In genomic region chr17:1031711-1032110, GRCh38 we compare ENCODE assay signal across 10 cellular contexts. TPM values are rescaled to one million over a fixed set of nuclear protein-coding genes. Genes with fewer than 3 reads are reported as not detected.
DNase-seq lines count a peak whose midpoint lies in the region; ATAC-seq and TF ChIP-seq lines count a peak whose summit lies in the region.
"Had no signal": no experiment of that assay in that cellular context is flagged by ENCODE, and none has a peak within 500 bp of the region (broad histone marks: within the 10 kb centered on the region; RNA-seq: fewer than 3 reads in every experiment).

No MANE protein-coding gene starts in this region.

- H3K4me1 ChIP-seq in ectodermal cell (ENCODE audit: control insufficient read depth, insufficient read depth, low read length) (peaks cover 9% of the 10 kb centered on the region), iPS-20b (ENCODE audit: insufficient read depth, low read length) (peaks cover 4% of the 10 kb centered on the region; the same call in 1 of the 2 replicates), sigmoid colon (peaks cover 0 to 58% (median 42%) of the 10 kb centered on the region in 4 donors)

- H3K27ac ChIP-seq in ectodermal cell (ENCODE audit: insufficient read depth, low read depth, low read length, poor library complexity, severe bottlenecking), result no peak overlapping the region
- no peak overlapping the region for H3K27ac ChIP-seq in iPS-20b (ENCODE audit: low read length)
- H3K27ac ChIP-seq in sigmoid colon, result peak overlapping the region; percentile 68 to 84 (median 82)
- no peak overlapping the region for H3K27ac ChIP-seq in WERI-Rb-1

- no peak for TF ChIP-seq EP300 in sigmoid colon (IDR thresholded peaks at IDR 0.05)

- H3K4me3 ChIP-seq in ectodermal cell (ENCODE audit: insufficient read depth, low read depth, low read length), result peak overlapping the region; percentile 18
- peak overlapping the region; percentile 67; the same call in 1 of the 2 replicates for H3K4me3 ChIP-seq in iPS-20b (ENCODE audit: low read length)
- H3K4me3 ChIP-seq in sigmoid colon, result peak overlapping the region; percentile 40 to 60 (median 57)
- H3K4me3 ChIP-seq in WERI-Rb-1 (ENCODE audit: low read depth, low read length), result no peak overlapping the region
- no peak overlapping the region for H3K4me3 ChIP-seq in lower leg skin (ENCODE audit: low read depth, poor library complexity, severe bottlenecking)

- H3K36me3 ChIP-seq in ectodermal cell (ENCODE audit: control insufficient read depth, insufficient read depth, low read length) (no peaks in the 10 kb centered on the region), iPS-20b (ENCODE audit: insufficient read depth, low read depth, low read length) (no peaks in the 10 kb centered on the region), sigmoid colon (peaks cover 0 to 8% (median 0%) of the 10 kb centered on the region in 4 donors), WERI-Rb-1 (peaks cover 9% of the 10 kb centered on the region)

- intact Hi-C loops in sigmoid colon (cut with DNase I), result no loop called here
- intact Hi-C loops in lower leg skin (cut with DNase I; ENCODE audit: low total_unique reads), result no loop called here

- ATAC-seq in GM21786 (IDR thresholded peaks at IDR 0.05; ENCODE audit: unreplicated experiment), result no peak

- TF ChIP-seq CTCF in sigmoid colon (IDR thresholded peaks at IDR 0.05) (no peak), WERI-Rb-1 (IDR thresholded peaks at IDR 0.05; ENCODE audit: low read depth, low read length) (no peak), lower leg skin (IDR thresholded peaks at IDR 0.05) (no peak)

- TF ChIP-seq POLR2A in sigmoid colon (IDR thresholded peaks at IDR 0.05) (no peak), lower leg skin (IDR thresholded peaks at IDR 0.05) (no peak)

- WGBS in ectodermal cell, 2 experiments, result 0 to 1% methylated on average over 25 to 28 of the region's 35 CpGs
- WGBS in sigmoid colon, 2 donors, result 63 to 83% methylated on average over 31 to 35 of the region's 35 CpGs
- WGBS in lower leg skin, 2 donors, result 42 to 45% methylated on average over 18 to 27 of the region's 35 CpGs

- H3K27me3 ChIP-seq in ectodermal cell (ENCODE audit: control insufficient read depth, insufficient read depth, low read length, poor library complexity, severe bottlenecking), result peaks cover 28% of the 10 kb centered on the region
- H3K27me3 ChIP-seq in iPS-20b (ENCODE audit: insufficient read depth, low read length), result peaks cover 27% of the 10 kb centered on the region
- H3K27me3 ChIP-seq in sigmoid colon, result no peaks in the 10 kb centered on the region
- H3K27me3 ChIP-seq in WERI-Rb-1 (ENCODE audit: insufficient read depth, low read depth, severe bottlenecking), result no peaks in the 10 kb centered on the region

- no peaks in the 10 kb centered on the region for H3K9me3 ChIP-seq in ectodermal cell (ENCODE audit: control insufficient read depth, low read length)
- H3K9me3 ChIP-seq in iPS-20b (ENCODE audit: insufficient read depth, low read depth, low read length), result no peaks in the 10 kb centered on the region
- H3K9me3 ChIP-seq in sigmoid colon, result no peaks in the 10 kb centered on the region
- H3K9me3 ChIP-seq in WERI-Rb-1 (ENCODE audit: severe bottlenecking), result no peaks in the 10 kb centered on the region

- no peak overlapping the region for H3K9ac ChIP-seq in iPS-20b (ENCODE audit: low read depth, low read length)

- DNase-seq in GM03348 (ENCODE audit: low spot score), result peak; percentile 68
- DNase-seq in sigmoid colon, result peak; percentile 87
- DNase-seq in NCI-H187 (lab: John Stamatoyannopoulos, UW), result no peak
- DNase-seq in WERI-Rb-1, result no peak
- no peak for DNase-seq in lower leg skin (ENCODE audit: low spot score in 2 of 2)
- DNase-seq: NCI-H1417, OCI-M1 had no signal

RNA-seq across cellular contexts. Expression of gene TIMM22, which starts 34.8 kb away (rescaled TPM):
- 13.9 TPM for polyA plus RNA-seq in ectodermal cell (2013, experiment 1 of 4)
- polyA plus RNA-seq in ectodermal cell (2013, experiment 2 of 4), result 15.7 TPM
- polyA plus RNA-seq in ectodermal cell (2013, experiment 3 of 4), result 11.9 TPM
- polyA plus RNA-seq in ectodermal cell (2013, experiment 4 of 4), result 13.6 TPM
- total RNA-seq in sigmoid colon (10 to 100 TPM in 3 of 4 donors, 1 to 10 TPM in 1; 8.0 to 13.6 (median 11.0) TPM), lower leg skin (10 to 100 TPM; 11.7 to 15.7 (median 13.9) TPM)
- 1 to 10 TPM; 6.0 to 9.2 (median 8.1) TPM for polyA plus RNA-seq in sigmoid colon

RNA-seq across cellular contexts. Expression of gene NXN, which starts 52.1 kb away (rescaled TPM):
- 83.0 TPM for polyA plus RNA-seq in ectodermal cell (2013, experiment 1 of 4)
- 85.2 TPM for polyA plus RNA-seq in ectodermal cell (2013, experiment 2 of 4)
- 63.8 TPM for polyA plus RNA-seq in ectodermal cell (2013, experiment 3 of 4)
- 65.9 TPM for polyA plus RNA-seq in ectodermal cell (2013, experiment 4 of 4)
- 10 to 100 TPM; 50.4 to 75.9 (median 67.1) TPM for total RNA-seq in sigmoid colon
- polyA plus RNA-seq in sigmoid colon, result 10 to 100 TPM in 1 of 3 donors, 1 to 10 TPM in 2; 1.4 to 11.5 (median 8.4) TPM
- total RNA-seq in lower leg skin, result 10 to 100 TPM; 11.3 to 51.6 (median 31.8) TPM

Comparison
In these comparisons a context has a peak if more than half of its experiments do, and no peak if none do; other contexts are left out.
1. DNase-seq: peak in GM03348 (single experiment) and sigmoid colon (single experiment); none in NCI-H187 (0 of 2), WERI-Rb-1 (single experiment) and lower leg skin (0 of 2).
2. H3K27ac ChIP-seq: peak in sigmoid colon (4 of 4); none in ectodermal cell (single experiment), iPS-20b (single experiment) and WERI-Rb-1 (single experiment).
3. H3K4me3 ChIP-seq: peak in ectodermal cell (single experiment), iPS-20b (single experiment) and sigmoid colon (4 of 4); none in WERI-Rb-1 (single experiment) and lower leg skin (single experiment).